In the genomic region with DNA sequence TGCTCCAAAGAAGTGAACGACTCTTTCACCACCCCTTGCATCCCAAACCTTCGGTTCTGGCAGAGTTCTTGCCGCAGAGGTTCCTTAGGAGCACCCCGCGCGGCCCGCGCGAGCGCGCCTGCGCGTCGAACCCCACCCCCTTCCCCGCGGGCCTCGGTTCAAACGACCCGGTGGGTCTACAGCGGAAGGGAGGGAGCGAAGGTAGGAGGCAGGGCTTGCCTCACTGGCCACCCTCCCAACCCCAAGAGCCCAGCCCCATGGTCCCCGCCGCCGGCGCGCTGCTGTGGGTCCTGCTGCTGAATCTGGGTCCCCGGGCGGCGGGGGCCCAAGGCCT, we compare ENCODE assay signal across 2 cellular contexts.
TF ChIP-seq lines count a peak whose summit lies in the region.

A gene with protein sequence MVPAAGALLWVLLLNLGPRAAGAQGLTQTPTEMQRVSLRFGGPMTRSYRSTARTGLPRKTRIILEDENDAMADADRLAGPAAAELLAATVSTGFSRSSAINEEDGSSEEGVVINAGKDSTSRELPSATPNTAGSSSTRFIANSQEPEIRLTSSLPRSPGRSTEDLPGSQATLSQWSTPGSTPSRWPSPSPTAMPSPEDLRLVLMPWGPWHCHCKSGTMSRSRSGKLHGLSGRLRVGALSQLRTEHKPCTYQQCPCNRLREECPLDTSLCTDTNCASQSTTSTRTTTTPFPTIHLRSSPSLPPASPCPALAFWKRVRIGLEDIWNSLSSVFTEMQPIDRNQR (plus strand): TSS at position 161 of the 334 bp plus-strand sequence. CDS start 97 bp downstream, at position 258.

TF ChIP-seq in GM12891, 5 proteins besides CTCF, POLR2A, EP300 and RAD21:
- TF ChIP-seq POLR2AphosphoS5 (IDR thresholded peaks at IDR 0.05; ENCODE audit: low read depth, low read length), result no peak

TF ChIP-seq in H1, 55 proteins besides CTCF, POLR2A, EP300 and RAD21:
- TF ChIP-seq, protein P1, sequence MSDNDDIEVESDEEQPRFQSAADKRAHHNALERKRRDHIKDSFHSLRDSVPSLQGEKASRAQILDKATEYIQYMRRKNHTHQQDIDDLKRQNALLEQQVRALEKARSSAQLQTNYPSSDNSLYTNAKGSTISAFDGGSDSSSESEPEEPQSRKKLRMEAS (IDR thresholded peaks at IDR 0.05), result peak; percentile 11; the same call in 1 of the 2 replicates
- TF ChIP-seq POLR2AphosphoS5 (IDR thresholded peaks at IDR 0.05; ENCODE audit: low read depth, low read length) (peak; percentile 63; the same call in 1 of the 2 replicates), HDAC2 (IDR thresholded peaks at IDR 0.05; ENCODE audit: borderline replicate concordance in 1 of 2, low read depth in 2 of 2, low read length in 2 of 2) (peak in 1 of 2 experiments; percentile 74; a peak in 2 of 4 replicates), TEAD4 (IDR thresholded peaks at IDR 0.05; ENCODE audit: low read depth, low read length) (no peak), TAF1 (IDR thresholded peaks at IDR 0.05; ENCODE audit: low read depth, low read length) (peak; percentile 70), TAF7 (optimal IDR thresholded peaks at IDR 0.05; ENCODE audit: borderline replicate concordance, low read depth, low read length) (peak; percentile 63), TBP (IDR thresholded peaks at IDR 0.05; ENCODE audit: low read depth, low read length) (peak; percentile 63; the same call in 1 of the 2 replicates), NRF1 (IDR thresholded peaks at IDR 0.05; ENCODE audit: low read depth, low read length) (peak; percentile 38; the same call in 1 of the 2 replicates), SIN3A (conservative IDR thresholded peaks at IDR 0.05 in 1 of 2, IDR thresholded peaks at IDR 0.05 in 1 of 2; ENCODE audit: low read depth in 1 of 2, low read length in 2 of 2) (no peak), GABPA (IDR thresholded peaks at IDR 0.05; ENCODE audit: borderline replicate concordance, insufficient read depth, low read length) (no peak)
- TF ChIP-seq, protein P2, sequence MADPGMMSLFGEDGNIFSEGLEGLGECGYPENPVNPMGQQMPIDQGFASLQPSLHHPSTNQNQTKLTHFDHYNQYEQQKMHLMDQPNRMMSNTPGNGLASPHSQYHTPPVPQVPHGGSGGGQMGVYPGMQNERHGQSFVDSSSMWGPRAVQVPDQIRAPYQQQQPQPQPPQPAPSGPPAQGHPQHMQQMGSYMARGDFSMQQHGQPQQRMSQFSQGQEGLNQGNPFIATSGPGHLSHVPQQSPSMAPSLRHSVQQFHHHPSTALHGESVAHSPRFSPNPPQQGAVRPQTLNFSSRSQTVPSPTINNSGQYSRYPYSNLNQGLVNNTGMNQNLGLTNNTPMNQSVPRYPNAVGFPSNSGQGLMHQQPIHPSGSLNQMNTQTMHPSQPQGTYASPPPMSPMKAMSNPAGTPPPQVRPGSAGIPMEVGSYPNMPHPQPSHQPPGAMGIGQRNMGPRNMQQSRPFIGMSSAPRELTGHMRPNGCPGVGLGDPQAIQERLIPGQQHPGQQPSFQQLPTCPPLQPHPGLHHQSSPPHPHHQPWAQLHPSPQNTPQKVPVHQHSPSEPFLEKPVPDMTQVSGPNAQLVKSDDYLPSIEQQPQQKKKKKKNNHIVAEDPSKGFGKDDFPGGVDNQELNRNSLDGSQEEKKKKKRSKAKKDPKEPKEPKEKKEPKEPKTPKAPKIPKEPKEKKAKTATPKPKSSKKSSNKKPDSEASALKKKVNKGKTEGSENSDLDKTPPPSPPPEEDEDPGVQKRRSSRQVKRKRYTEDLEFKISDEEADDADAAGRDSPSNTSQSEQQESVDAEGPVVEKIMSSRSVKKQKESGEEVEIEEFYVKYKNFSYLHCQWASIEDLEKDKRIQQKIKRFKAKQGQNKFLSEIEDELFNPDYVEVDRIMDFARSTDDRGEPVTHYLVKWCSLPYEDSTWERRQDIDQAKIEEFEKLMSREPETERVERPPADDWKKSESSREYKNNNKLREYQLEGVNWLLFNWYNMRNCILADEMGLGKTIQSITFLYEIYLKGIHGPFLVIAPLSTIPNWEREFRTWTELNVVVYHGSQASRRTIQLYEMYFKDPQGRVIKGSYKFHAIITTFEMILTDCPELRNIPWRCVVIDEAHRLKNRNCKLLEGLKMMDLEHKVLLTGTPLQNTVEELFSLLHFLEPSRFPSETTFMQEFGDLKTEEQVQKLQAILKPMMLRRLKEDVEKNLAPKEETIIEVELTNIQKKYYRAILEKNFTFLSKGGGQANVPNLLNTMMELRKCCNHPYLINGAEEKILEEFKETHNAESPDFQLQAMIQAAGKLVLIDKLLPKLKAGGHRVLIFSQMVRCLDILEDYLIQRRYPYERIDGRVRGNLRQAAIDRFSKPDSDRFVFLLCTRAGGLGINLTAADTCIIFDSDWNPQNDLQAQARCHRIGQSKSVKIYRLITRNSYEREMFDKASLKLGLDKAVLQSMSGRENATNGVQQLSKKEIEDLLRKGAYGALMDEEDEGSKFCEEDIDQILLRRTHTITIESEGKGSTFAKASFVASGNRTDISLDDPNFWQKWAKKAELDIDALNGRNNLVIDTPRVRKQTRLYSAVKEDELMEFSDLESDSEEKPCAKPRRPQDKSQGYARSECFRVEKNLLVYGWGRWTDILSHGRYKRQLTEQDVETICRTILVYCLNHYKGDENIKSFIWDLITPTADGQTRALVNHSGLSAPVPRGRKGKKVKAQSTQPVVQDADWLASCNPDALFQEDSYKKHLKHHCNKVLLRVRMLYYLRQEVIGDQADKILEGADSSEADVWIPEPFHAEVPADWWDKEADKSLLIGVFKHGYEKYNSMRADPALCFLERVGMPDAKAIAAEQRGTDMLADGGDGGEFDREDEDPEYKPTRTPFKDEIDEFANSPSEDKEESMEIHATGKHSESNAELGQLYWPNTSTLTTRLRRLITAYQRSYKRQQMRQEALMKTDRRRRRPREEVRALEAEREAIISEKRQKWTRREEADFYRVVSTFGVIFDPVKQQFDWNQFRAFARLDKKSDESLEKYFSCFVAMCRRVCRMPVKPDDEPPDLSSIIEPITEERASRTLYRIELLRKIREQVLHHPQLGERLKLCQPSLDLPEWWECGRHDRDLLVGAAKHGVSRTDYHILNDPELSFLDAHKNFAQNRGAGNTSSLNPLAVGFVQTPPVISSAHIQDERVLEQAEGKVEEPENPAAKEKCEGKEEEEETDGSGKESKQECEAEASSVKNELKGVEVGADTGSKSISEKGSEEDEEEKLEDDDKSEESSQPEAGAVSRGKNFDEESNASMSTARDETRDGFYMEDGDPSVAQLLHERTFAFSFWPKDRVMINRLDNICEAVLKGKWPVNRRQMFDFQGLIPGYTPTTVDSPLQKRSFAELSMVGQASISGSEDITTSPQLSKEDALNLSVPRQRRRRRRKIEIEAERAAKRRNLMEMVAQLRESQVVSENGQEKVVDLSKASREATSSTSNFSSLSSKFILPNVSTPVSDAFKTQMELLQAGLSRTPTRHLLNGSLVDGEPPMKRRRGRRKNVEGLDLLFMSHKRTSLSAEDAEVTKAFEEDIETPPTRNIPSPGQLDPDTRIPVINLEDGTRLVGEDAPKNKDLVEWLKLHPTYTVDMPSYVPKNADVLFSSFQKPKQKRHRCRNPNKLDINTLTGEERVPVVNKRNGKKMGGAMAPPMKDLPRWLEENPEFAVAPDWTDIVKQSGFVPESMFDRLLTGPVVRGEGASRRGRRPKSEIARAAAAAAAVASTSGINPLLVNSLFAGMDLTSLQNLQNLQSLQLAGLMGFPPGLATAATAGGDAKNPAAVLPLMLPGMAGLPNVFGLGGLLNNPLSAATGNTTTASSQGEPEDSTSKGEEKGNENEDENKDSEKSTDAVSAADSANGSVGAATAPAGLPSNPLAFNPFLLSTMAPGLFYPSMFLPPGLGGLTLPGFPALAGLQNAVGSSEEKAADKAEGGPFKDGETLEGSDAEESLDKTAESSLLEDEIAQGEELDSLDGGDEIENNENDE (IDR thresholded peaks at IDR 0.05; ENCODE audit: insufficient replicate concordance, low read length), result no peak
